8 cellular contexts compared by ENCODE assay signal in the genomic region with DNA sequence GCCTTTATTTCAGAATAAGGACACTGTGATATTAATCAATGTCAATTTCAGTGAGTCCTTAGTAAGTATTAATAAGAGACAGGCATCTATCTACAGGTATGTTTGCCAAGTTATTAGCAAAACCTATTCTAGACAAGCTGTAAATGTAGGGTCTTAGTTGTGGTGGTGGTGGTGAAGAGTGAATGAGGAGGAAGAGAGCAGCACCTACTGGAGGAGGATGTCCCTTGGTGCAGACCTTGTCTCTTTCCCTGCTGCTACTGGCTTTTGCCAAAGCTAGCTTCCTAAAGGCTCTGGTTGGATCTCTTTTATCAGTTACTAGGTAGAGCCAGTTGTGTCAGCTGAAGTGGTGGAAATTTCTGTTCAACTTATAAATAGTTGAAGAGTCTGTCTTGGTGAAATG.
DNase-seq lines count a peak whose midpoint lies in the region; ATAC-seq and TF ChIP-seq lines count a peak whose summit lies in the region.

No MANE protein-coding gene starts in this region.

- H3K56ac ChIP-seq in IMR-90 (ENCODE audit: extremely low read depth, insufficient read depth, low read length): no peak overlapping the region

- H4K91ac ChIP-seq in IMR-90 (ENCODE audit: insufficient read depth, low read depth, low read length): no peak overlapping the region

- POLR2A ChIA-PET in IMR-90 (lab: Charles Lee; ENCODE audit: unreplicated experiment): no interaction called here

- H3K27me3 Mint-ChIP-seq in Calu3 (ENCODE audit: unreplicated experiment): no peaks in the 10 kb centered on the region

- no peak overlapping the region for H3K14ac ChIP-seq in IMR-90 (replicated peaks; ENCODE audit: low read depth, low read length)

- no peak overlapping the region for H3K4ac ChIP-seq in IMR-90 (ENCODE audit: low read depth, low read length)

- H3K9me3 ChIP-seq in BE2C (no peaks in the 10 kb centered on the region), IMR-90 (ENCODE audit: control insufficient read depth, insufficient read depth, low read length) (no peaks in the 10 kb centered on the region)

- TF ChIP-seq POLR2A in IMR-90 (IDR thresholded peaks at IDR 0.05; ENCODE audit: low read depth, low read length): no peak

- intact Hi-C loops in IMR-90 (cut with micrococcal nuclease): no loop called here
- intact Hi-C loops in dorsolateral prefrontal cortex (cut with DNase I): no loop called here
- intact Hi-C loops in Calu3 (cut with micrococcal nuclease; ENCODE audit: unreplicated experiment): loop anchor here (5.0 kb wide), 1 partner anchor 471 kb away; no protein-coding TSS in a partner anchor

- ATAC-seq in GM19324 (IDR thresholded peaks at IDR 0.05; ENCODE audit: low FRiP score, unreplicated experiment) (peak; percentile 64), IMR-90 (ENCODE audit: low read depth) (peak; percentile 37; the same call in 1 of the 2 replicates)

- H3K4me1 Mint-ChIP-seq in Calu3 (ENCODE audit: low read depth, unreplicated experiment): no peaks in the 10 kb centered on the region

- no peak overlapping the region for H2BK5ac ChIP-seq in IMR-90 (ENCODE audit: low read depth, low read length, poor library complexity, severe bottlenecking)

- H4K20me1 ChIP-seq in IMR-90 (ENCODE audit: insufficient read depth, low read length): no peaks in the 10 kb centered on the region

- H3K4me3 ChIP-seq in BE2C (ENCODE audit: low read depth, low read length) (no peak overlapping the region), IMR-90 (ENCODE audit: insufficient read depth, low read depth, low read length) (no peak overlapping the region), epithelial cell of proximal tubule (ENCODE audit: low read depth, low read length) (no peak overlapping the region), dorsolateral prefrontal cortex (no peak overlapping the region)

- H3K9ac ChIP-seq in IMR-90 (ENCODE audit: low read depth, low read length): no peak overlapping the region

- CTCF ChIA-PET in IMR-90 (lab: Yijun Ruan, JAX): interaction anchor here (0.6 to 1.1 kb wide), 2 partner anchors 131 to 230 kb away, joined by 4 read pairs; no protein-coding TSS in a partner anchor
- CTCF ChIA-PET in Calu3 (lab: Charles Lee): no interaction called here

- peaks cover 5% of the 10 kb centered on the region for H3K9me1 ChIP-seq in IMR-90 (ENCODE audit: insufficient read depth, low read length)

- H2BK20ac ChIP-seq in IMR-90 (ENCODE audit: low read depth, low read length): no peak overlapping the region

- H4K8ac ChIP-seq in IMR-90 (ENCODE audit: low read depth in 2 of 2, low read length in 2 of 2): no peak overlapping the region

- H3K4me3 Mint-ChIP-seq in Calu3 (ENCODE audit: low read depth, unreplicated experiment): no peak overlapping the region

- no peak overlapping the region for H3K4me2 ChIP-seq in IMR-90 (ENCODE audit: low read depth, low read length)

- BruUV-seq in IMR-90 (replicated peaks; lab: Mats Ljungman, UMichigan) (no TSS peak), Calu3 (replicated peaks; lab: Mats Ljungman, UMichigan) (no TSS peak)

- no peak overlapping the region for H2AK5ac ChIP-seq in IMR-90 (ENCODE audit: low read depth, low read length)

- H3K27ac Mint-ChIP-seq in Calu3 (ENCODE audit: unreplicated experiment): no peak overlapping the region

- H3K4me1 ChIP-seq in BE2C (peaks cover 16% of the 10 kb centered on the region; the same call in 1 of the 2 replicates), IMR-90 (ENCODE audit: control insufficient read depth, insufficient read depth, low read length) (no peaks in the 10 kb centered on the region; the same call in 1 of the 2 replicates)

- H3K27ac ChIP-seq in IMR-90 (ENCODE audit: insufficient read depth, low read length) (no peak overlapping the region), dorsolateral prefrontal cortex (no peak overlapping the region)

- H3K79me1 ChIP-seq in IMR-90 (ENCODE audit: low read depth in 1 of 2, low read length in 2 of 2): no peaks in the 10 kb centered on the region

- no peak overlapping the region for H3K23ac ChIP-seq in IMR-90 (ENCODE audit: low read depth, low read length)

- H2BK15ac ChIP-seq in IMR-90 (ENCODE audit: low read depth, low read length): no peak overlapping the region

- no peak overlapping the region for H2BK120ac ChIP-seq in IMR-90 (ENCODE audit: low read depth, low read length)

- DNase-seq in BE2C (peak; percentile 33), IMR-90 (peak; percentile 9), epithelial cell of proximal tubule (ENCODE audit: low read depth) (no peak), dorsolateral prefrontal cortex (no peak), Calu3 (no peak), OCI-M2 (lab: John Stamatoyannopoulos, UW; ENCODE audit: unreplicated experiment) (no peak), NCI-H774 (lab: John Stamatoyannopoulos, UW) (no peak)

- H3K27me3 ChIP-seq in BE2C: no peaks in the 10 kb centered on the region
- no peaks in the 10 kb centered on the region for H3K27me3 ChIP-seq in IMR-90 (ENCODE audit: control insufficient read depth, insufficient read depth, low read length)
- H3K27me3 ChIP-seq in dorsolateral prefrontal cortex: no peaks in the 10 kb centered on the region

- H3K36me3 ChIP-seq in BE2C (no peaks in the 10 kb centered on the region), IMR-90 (ENCODE audit: control insufficient read depth, insufficient read depth, low read length) (no peaks in the 10 kb centered on the region)

- H3K36me3 Mint-ChIP-seq in Calu3 (ENCODE audit: insufficient read depth, unreplicated experiment): no peaks in the 10 kb centered on the region

- no peak overlapping the region for H3K18ac ChIP-seq in IMR-90 (ENCODE audit: low read depth, low read length)

- TF ChIP-seq CTCF in BE2C (IDR thresholded peaks at IDR 0.05; ENCODE audit: low read depth, low read length): peak; percentile 67
- 0 out of 2 replicates have a peak, but pooled peaks have one; percentile 20 for TF ChIP-seq CTCF in IMR-90 (conservative IDR thresholded peaks at IDR 0.05; ENCODE audit: low read depth, low read length)
- peak; percentile 53 for TF ChIP-seq CTCF in epithelial cell of proximal tubule (conservative IDR thresholded peaks at IDR 0.05; ENCODE audit: low read depth, low read length)
- TF ChIP-seq CTCF in dorsolateral prefrontal cortex (IDR thresholded peaks at IDR 0.05 in 54 of 56, conservative IDR thresholded peaks at IDR 0.05 in 2 of 56; ENCODE audit: low read depth in 1 of 56, partially characterized antibody in 56 of 56): peak in 5 of 56 donors; percentile 11 to 29 (median 14)
- TF ChIP-seq CTCF in Calu3 (IDR thresholded peaks at IDR 0.05; ENCODE audit: unreplicated experiment): no peak

- in situ Hi-C loops in IMR-90 (cut with MboI; ENCODE audit: low sequenced_read_pairs): no loop called here

- no peak overlapping the region for H2AK9ac ChIP-seq in IMR-90 (replicated peaks; ENCODE audit: low read depth, low read length, poor library complexity)

- no peaks in the 10 kb centered on the region for H3K9me3 Mint-ChIP-seq in Calu3 (ENCODE audit: low read depth, unreplicated experiment)

- H2AFZ ChIP-seq in IMR-90 (replicated peaks; ENCODE audit: low read length, poor library complexity): no peak overlapping the region

- H4K5ac ChIP-seq in IMR-90 (ENCODE audit: low read depth, low read length): no peak overlapping the region

- TF ChIP-seq RAD21 in IMR-90 (IDR thresholded peaks at IDR 0.05; ENCODE audit: low read length): peak; percentile 33; the same call in 1 of the 2 replicates

- dilution Hi-C loops in IMR-90 (cut with HindIII; ENCODE audit: low sequenced_read_pairs, unreplicated experiment): no loop called here

TF ChIP-seq in IMR-90, 13 proteins besides CTCF, POLR2A, EP300 and RAD21:
- TF ChIP-seq SMC3 (IDR thresholded peaks at IDR 0.05; ENCODE audit: low read depth, low read length): no peak
- no peak for TF ChIP-seq MAFK (IDR thresholded peaks at IDR 0.05; ENCODE audit: low read depth, low read length)
- TF ChIP-seq, protein P1, sequence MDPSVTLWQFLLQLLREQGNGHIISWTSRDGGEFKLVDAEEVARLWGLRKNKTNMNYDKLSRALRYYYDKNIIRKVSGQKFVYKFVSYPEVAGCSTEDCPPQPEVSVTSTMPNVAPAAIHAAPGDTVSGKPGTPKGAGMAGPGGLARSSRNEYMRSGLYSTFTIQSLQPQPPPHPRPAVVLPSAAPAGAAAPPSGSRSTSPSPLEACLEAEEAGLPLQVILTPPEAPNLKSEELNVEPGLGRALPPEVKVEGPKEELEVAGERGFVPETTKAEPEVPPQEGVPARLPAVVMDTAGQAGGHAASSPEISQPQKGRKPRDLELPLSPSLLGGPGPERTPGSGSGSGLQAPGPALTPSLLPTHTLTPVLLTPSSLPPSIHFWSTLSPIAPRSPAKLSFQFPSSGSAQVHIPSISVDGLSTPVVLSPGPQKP (IDR thresholded peaks at IDR 0.05; ENCODE audit: borderline replicate concordance, low read depth, low read length): no peak
- TF ChIP-seq RCOR1 (IDR thresholded peaks at IDR 0.05; ENCODE audit: insufficient replicate concordance, low read length): no peak
- TF ChIP-seq BHLHE40 (IDR thresholded peaks at IDR 0.05; ENCODE audit: low read depth, low read length): no peak
- no peak for TF ChIP-seq FOS (IDR thresholded peaks at IDR 0.05; ENCODE audit: low read depth, low read length)
- TF ChIP-seq MXI1 (IDR thresholded peaks at IDR 0.05; ENCODE audit: borderline replicate concordance, low read depth, low read length): no peak
- TF ChIP-seq MAZ (IDR thresholded peaks at IDR 0.05; ENCODE audit: borderline replicate concordance, low read depth, low read length): no peak
- TF ChIP-seq CEBPB (IDR thresholded peaks at IDR 0.05; ENCODE audit: low read depth, low read length): no peak
- no peak for TF ChIP-seq NFE2L2 (IDR thresholded peaks at IDR 0.05; ENCODE audit: low read depth, low read length)
- TF ChIP-seq CHD1 (IDR thresholded peaks at IDR 0.05; ENCODE audit: low read depth, low read length): no peak
- TF ChIP-seq, protein P2, sequence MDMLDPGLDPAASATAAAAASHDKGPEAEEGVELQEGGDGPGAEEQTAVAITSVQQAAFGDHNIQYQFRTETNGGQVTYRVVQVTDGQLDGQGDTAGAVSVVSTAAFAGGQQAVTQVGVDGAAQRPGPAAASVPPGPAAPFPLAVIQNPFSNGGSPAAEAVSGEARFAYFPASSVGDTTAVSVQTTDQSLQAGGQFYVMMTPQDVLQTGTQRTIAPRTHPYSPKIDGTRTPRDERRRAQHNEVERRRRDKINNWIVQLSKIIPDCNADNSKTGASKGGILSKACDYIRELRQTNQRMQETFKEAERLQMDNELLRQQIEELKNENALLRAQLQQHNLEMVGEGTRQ (IDR thresholded peaks at IDR 0.05; ENCODE audit: low read depth, low read length): no peak
- TF ChIP-seq RFX5 (IDR thresholded peaks at IDR 0.05; ENCODE audit: low read depth, low read length): no peak

Comparison
In these comparisons a context has a peak if more than half of its experiments do, and no peak if none do; other contexts are left out.
1. DNase-seq: peak in BE2C (single experiment) and IMR-90 (single experiment); none in epithelial cell of proximal tubule (single experiment), dorsolateral prefrontal cortex (0 of 10), Calu3 (single experiment), OCI-M2 (single experiment) and NCI-H774 (single experiment).